ENCODE assay signal across 8 cellular contexts in the genomic region with DNA sequence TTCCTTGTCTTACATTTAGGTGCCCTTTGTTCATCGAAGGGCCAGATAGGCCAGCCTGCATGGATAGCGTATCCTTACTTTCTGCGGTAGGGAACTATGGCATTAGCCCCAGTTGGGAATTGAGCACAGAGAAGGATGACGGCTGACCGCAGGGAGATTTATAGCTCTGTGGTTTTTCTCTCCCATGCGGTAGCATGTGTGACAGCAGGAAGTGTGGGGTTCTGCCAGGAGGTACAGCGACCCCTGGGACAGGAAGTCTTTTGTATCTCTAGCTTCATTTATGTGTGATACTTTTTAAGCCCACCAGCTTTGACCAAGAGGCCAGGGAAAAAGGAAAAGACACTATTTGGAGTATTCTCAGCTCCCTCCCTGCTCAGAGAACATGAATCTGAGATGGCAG. TPM values are rescaled to one million over a fixed set of nuclear protein-coding genes. Genes with fewer than 3 reads are reported as not detected.
DNase-seq lines count a peak whose midpoint lies in the region; ATAC-seq, FAIRE-seq and TF ChIP-seq lines count a peak whose summit lies in the region.

No MANE protein-coding gene starts in this region.

- H3K4me1 ChIP-seq in PC-3 (ENCODE audit: insufficient read depth, low read length) (peaks cover 33% of the 10 kb centered on the region), subcutaneous abdominal adipose tissue (ENCODE audit: control insufficient read depth in 5 of 5, insufficient read depth in 5 of 5, low read length in 5 of 5) (peaks cover 3 to 36% (median 33%) of the 10 kb centered on the region in 5 donors), kidney (ENCODE audit: control insufficient read depth in 1 of 2, insufficient read depth in 1 of 2, low read depth in 1 of 2, low read length in 2 of 2) (no peaks in the 10 kb centered on the region)

- FAIRE-seq in kidney (lab: Jason Lieb, UNC) = no peak

- H3K4me2 ChIP-seq in PC-3 (ENCODE audit: low read length) = no peak overlapping the region

- DNase-seq in activated gamma-delta T cell treated with Interleukin-2 at 50 U/mL for 16 hours (peak; percentile 28), activated gamma-delta T cell (lab: John Stamatoyannopoulos, UW) (no peak), PC-3 (peak; percentile 70), dermis microvascular lymphatic vessel endothelial cell (ENCODE audit: low read depth in 2 of 2) (peak; percentile 62 to 85), kidney (no peak), Calu3 (no peak), left ventricle myocardium superior (no peak)

- H3K79me2 ChIP-seq in PC-3 (ENCODE audit: low read length) = no peaks in the 10 kb centered on the region

- H3K9me2 ChIP-seq in PC-3 (replicated peaks; ENCODE audit: low read length) = no peaks in the 10 kb centered on the region

- peaks cover 72% of the 10 kb centered on the region for H3K27me3 Mint-ChIP-seq in Calu3 (ENCODE audit: unreplicated experiment)

- peaks cover 2% of the 10 kb centered on the region for H3F3A ChIP-seq in PC-3 (ENCODE audit: low read length, unreplicated experiment)

- H3K36me3 ChIP-seq in PC-3 (ENCODE audit: low read depth, low read length) = no peaks in the 10 kb centered on the region
- peaks cover 0 to 10% (median 0%) of the 10 kb centered on the region in 5 donors for H3K36me3 ChIP-seq in subcutaneous abdominal adipose tissue (ENCODE audit: control insufficient read depth in 5 of 5, insufficient read depth in 5 of 5, low read length in 5 of 5)
- no peaks in the 10 kb centered on the region for H3K36me3 ChIP-seq in kidney (ENCODE audit: control insufficient read depth in 1 of 2, insufficient read depth in 2 of 2, low read length in 2 of 2)

- H4K20me1 ChIP-seq in PC-3 (ENCODE audit: low read length) = no peaks in the 10 kb centered on the region

- POLR2A ChIA-PET in PC-3 (lab: Charles Lee; ENCODE audit: unreplicated experiment) = interaction anchor here (0.6 kb wide), 1 partner anchor 169 kb away, joined by 4 read pairs; no protein-coding TSS in a partner anchor

- no peak overlapping the region; the same call in 1 of the 2 replicates for H3K9ac ChIP-seq in PC-3 (ENCODE audit: low read length)
- no peak overlapping the region for H3K9ac ChIP-seq in subcutaneous abdominal adipose tissue (ENCODE audit: low read length in 5 of 5)
- H3K9ac ChIP-seq in kidney (ENCODE audit: low read length in 2 of 2) = no peak overlapping the region

- no peak overlapping the region for H2AFZ ChIP-seq in PC-3 (ENCODE audit: low read length)

- no peaks in the 10 kb centered on the region for H3K36me3 Mint-ChIP-seq in Calu3 (ENCODE audit: insufficient read depth, unreplicated experiment)

- CTCF ChIA-PET in PC-3 (lab: Charles Lee) = no interaction called here
- CTCF ChIA-PET in Calu3 (lab: Charles Lee) = interaction anchor here (0.7 kb wide), 1 partner anchor 16 kb away, joined by 3 read pairs; no protein-coding TSS in a partner anchor

- no peaks in the 10 kb centered on the region for H3K27me3 ChIP-seq in PC-3 (ENCODE audit: low read length)
- peaks cover 0 to 5% (median 0%) of the 10 kb centered on the region in 5 donors for H3K27me3 ChIP-seq in subcutaneous abdominal adipose tissue (ENCODE audit: control insufficient read depth in 5 of 5, insufficient read depth in 4 of 5, low read length in 5 of 5)

- no peaks in the 10 kb centered on the region for H3K9me3 Mint-ChIP-seq in Calu3 (ENCODE audit: low read depth, unreplicated experiment)

- intact Hi-C loops in PC-3 (cut with micrococcal nuclease) (no loop called here), kidney (cut with DNase I) (no loop called here), Calu3 (cut with micrococcal nuclease; ENCODE audit: unreplicated experiment) (loop anchor here (5.0 kb wide), 1 partner anchor 124 kb away; no protein-coding TSS in a partner anchor), left ventricle myocardium superior (cut with micrococcal nuclease) (no loop called here)

- H3K4me1 Mint-ChIP-seq in Calu3 (ENCODE audit: low read depth, unreplicated experiment) = peaks cover 13% of the 10 kb centered on the region

- no peak overlapping the region for H3K4me3 ChIP-seq in PC-3 (ENCODE audit: low read length)
- H3K4me3 ChIP-seq in subcutaneous abdominal adipose tissue (ENCODE audit: low read depth in 1 of 5, low read length in 5 of 5) = peak overlapping the region in 1 of 5 donors; percentile 41
- no peak overlapping the region for H3K4me3 ChIP-seq in kidney (ENCODE audit: low read length in 2 of 2)

- no peak overlapping the region for H3K4me3 Mint-ChIP-seq in Calu3 (ENCODE audit: low read depth, unreplicated experiment)

- peak overlapping the region; percentile 95 for H3K27ac ChIP-seq in PC-3 (ENCODE audit: low read length)
- peak overlapping the region; percentile 20 for H3K27ac ChIP-seq in subcutaneous abdominal adipose tissue (ENCODE audit: low read depth, low read length)
- H3K27ac ChIP-seq in kidney (ENCODE audit: low read depth in 2 of 2, low read length in 2 of 2) = no peak overlapping the region

- H3K9me3 ChIP-seq in PC-3 (ENCODE audit: low read length) = no peaks in the 10 kb centered on the region
- H3K9me3 ChIP-seq in subcutaneous abdominal adipose tissue (ENCODE audit: control insufficient read depth in 5 of 5, low read length in 5 of 5) = peaks cover 0 to 5% (median 0%) of the 10 kb centered on the region in 5 donors
- no peaks in the 10 kb centered on the region for H3K9me3 ChIP-seq in kidney (ENCODE audit: control insufficient read depth in 1 of 2, low read length in 2 of 2)

- H3K27ac Mint-ChIP-seq in Calu3 (ENCODE audit: unreplicated experiment) = no peak overlapping the region

- ATAC-seq in PC-3 (no peak), left ventricle myocardium superior (no peak)

- BruUV-seq in PC-3 (replicated peaks; lab: Mats Ljungman, UMichigan) (no TSS peak), Calu3 (replicated peaks; lab: Mats Ljungman, UMichigan) (no TSS peak)

- TF ChIP-seq CTCF in PC-3 (conservative IDR thresholded peaks at IDR 0.05; ENCODE audit: low read depth, low read length) (peak; percentile 39; the same call in 1 of the 2 replicates), kidney (IDR thresholded peaks at IDR 0.05; ENCODE audit: borderline replicate concordance, extremely low read depth, insufficient read depth) (no peak), Calu3 (IDR thresholded peaks at IDR 0.05; ENCODE audit: unreplicated experiment) (no peak)

RNA-seq across cellular contexts. Expression of a gene that starts 33.1 kb away (rescaled TPM):
- 3.1 TPM in 1 of 2 replicates, not detected in the other for total RNA-seq in PC-3 (2014; rRNA removed)
- 6.7 and 11.6 TPM in 2 replicates for total RNA-seq in dermis microvascular lymphatic vessel endothelial cell
- total RNA-seq in kidney = 6.4 TPM
- polyA plus RNA-seq in kidney (ENCODE audit: insufficient read depth, low read depth, low replicate concordance) = 0.95 TPM
- total RNA-seq in Calu3 (2022) = not detected in 2 replicates
- 14.1 TPM for total RNA-seq in left ventricle myocardium superior

RNA-seq across cellular contexts. Expression of a gene that starts 44.8 kb away (rescaled TPM):
- total RNA-seq in PC-3 (2014; rRNA removed) = 89.2 and 115 TPM in 2 replicates
- total RNA-seq in dermis microvascular lymphatic vessel endothelial cell = 37.1 and 46.3 TPM in 2 replicates
- 35.7 TPM for total RNA-seq in kidney
- 21.7 TPM for polyA plus RNA-seq in kidney (ENCODE audit: insufficient read depth, low read depth, low replicate concordance)
- total RNA-seq in Calu3 (2022) = 112 and 120 TPM in 2 replicates
- 24.1 TPM for total RNA-seq in left ventricle myocardium superior

Comparison
In these comparisons a context has a peak if more than half of its experiments do, and no peak if none do; other contexts are left out.
1. DNase-seq: peak in activated gamma-delta T cell treated with Interleukin-2 at 50 U/mL for 16 hours (single experiment), PC-3 (single experiment) and dermis microvascular lymphatic vessel endothelial cell (2 of 2); none in activated gamma-delta T cell (single experiment), kidney (single experiment), Calu3 (single experiment) and left ventricle myocardium superior (single experiment).
2. H3K27ac ChIP-seq: peak in PC-3 (single experiment) and subcutaneous abdominal adipose tissue (single experiment); none in kidney (0 of 2).